12 cellular contexts compared by ENCODE assay signal in genomic region chr20:46954490-46955038, GRCh38. TPM values are rescaled to one million over a fixed set of nuclear protein-coding genes. Genes with fewer than 3 reads are reported as not detected.
A peak's percentile ranks its signal among the peaks of the same experiment; 100 is the strongest.
DNase-seq lines count a peak whose midpoint lies in the region; ATAC-seq and TF ChIP-seq lines count a peak whose summit lies in the region.
"Had no signal": no experiment of that assay in that cellular context is flagged by ENCODE, and none has a peak within 500 bp of the region (broad histone marks: within the 10 kb centered on the region; RNA-seq: fewer than 3 reads in every experiment).

No MANE protein-coding gene starts in this region.

- in situ Hi-C loops in IMR-90 (cut with MboI; ENCODE audit: low sequenced_read_pairs), result no loop called here
- in situ Hi-C loops in brain microvascular endothelial cell (cut with HindIII; ENCODE audit: low pct_ligation_motif_present, low sequenced_read_pairs), result no loop called here

- no peaks in the 10 kb centered on the region for H3K36me3 Mint-ChIP-seq in activated naive CD8-positive, alpha-beta T cell treated with anti-CD3 and anti-CD28 coated beads for 36 hours
- H3K36me3 Mint-ChIP-seq: CD4-positive, alpha-beta memory T cell had no signal

- BruUV-seq in IMR-90 (replicated peaks; lab: Mats Ljungman, UMichigan), result no TSS peak

- peak overlapping the region; percentile 25; the same call in 1 of the 2 replicates for H3K9ac ChIP-seq in IMR-90 (ENCODE audit: low read depth, low read length)
- H3K9ac ChIP-seq in mesenchymal stem cell (ENCODE audit: low read length), result no peak overlapping the region

- peak overlapping the region; percentile 75; the same call in 1 of the 2 replicates for H2AK5ac ChIP-seq in IMR-90 (ENCODE audit: low read depth, low read length)
- no peak overlapping the region for H2AK5ac ChIP-seq in mesenchymal stem cell (ENCODE audit: low read length, severe bottlenecking)

- peaks cover 3% of the 10 kb centered on the region; the same call in 1 of the 2 replicates for H3K9me3 ChIP-seq in IMR-90 (ENCODE audit: control insufficient read depth, insufficient read depth, low read length)
- peaks cover 7% of the 10 kb centered on the region for H3K9me3 ChIP-seq in mesenchymal stem cell (ENCODE audit: control insufficient read depth, low read length)

- peaks cover 6% of the 10 kb centered on the region for H3K4me1 Mint-ChIP-seq in activated naive CD8-positive, alpha-beta T cell treated with anti-CD3 and anti-CD28 coated beads for 36 hours

- POLR2A ChIA-PET in IMR-90 (lab: Charles Lee; ENCODE audit: unreplicated experiment), result no interaction called here

- peak; percentile 28; the same call in 1 of the 2 replicates for TF ChIP-seq RAD21 in IMR-90 (IDR thresholded peaks at IDR 0.05; ENCODE audit: low read length)

- H2AK9ac ChIP-seq in IMR-90 (replicated peaks; ENCODE audit: low read depth, low read length, poor library complexity), result peak overlapping the region; percentile 7

- H4K8ac ChIP-seq in IMR-90 (ENCODE audit: low read depth in 2 of 2, low read length in 2 of 2), result peak overlapping the region; percentile 2 to 85; a peak in 2 of 4 replicates
- no peak overlapping the region for H4K8ac ChIP-seq in mesenchymal stem cell (ENCODE audit: low read length)

- peak overlapping the region; percentile 92 for H2BK120ac ChIP-seq in IMR-90 (ENCODE audit: low read depth, low read length)
- H2BK120ac ChIP-seq in mesenchymal stem cell (ENCODE audit: low read depth, low read length), result no peak overlapping the region

- H2BK5ac ChIP-seq in IMR-90 (ENCODE audit: low read depth, low read length, poor library complexity, severe bottlenecking) (peak overlapping the region; percentile 85), mesenchymal stem cell (ENCODE audit: low read depth, low read length, poor library complexity, severe bottlenecking) (no peak overlapping the region)

- H3K56ac ChIP-seq in IMR-90 (ENCODE audit: extremely low read depth, insufficient read depth, low read length), result peak overlapping the region; percentile 85

- H3K18ac ChIP-seq in IMR-90 (ENCODE audit: low read depth, low read length), result peak overlapping the region; percentile 79
- H3K18ac ChIP-seq in mesenchymal stem cell (ENCODE audit: low read depth in 1 of 2, low read length in 2 of 2), result no peak overlapping the region

- dilution Hi-C loops in IMR-90 (cut with HindIII; ENCODE audit: low sequenced_read_pairs, unreplicated experiment), result no loop called here

- H2BK15ac ChIP-seq in IMR-90 (ENCODE audit: low read depth, low read length) (peak overlapping the region; percentile 76; the same call in 2 of the 3 replicates), mesenchymal stem cell (ENCODE audit: low read depth, poor library complexity, severe bottlenecking) (no peak overlapping the region)

- CTCF ChIA-PET in IMR-90 (lab: Yijun Ruan, JAX), result interaction anchor here (0.5 kb wide), 1 partner anchor 65 kb away, joined by 3 read pairs; no protein-coding TSS in a partner anchor

- H3K79me1 ChIP-seq in IMR-90 (ENCODE audit: low read depth in 1 of 2, low read length in 2 of 2), result peaks cover 0 to 23% of the 10 kb centered on the region in 2 experiments; a peak in 3 of 4 replicates
- no peaks in the 10 kb centered on the region for H3K79me1 ChIP-seq in mesenchymal stem cell (replicated peaks; ENCODE audit: low read length, poor library complexity, severe bottlenecking)

- peaks cover 18% of the 10 kb centered on the region for H3K9me1 ChIP-seq in IMR-90 (ENCODE audit: insufficient read depth, low read length)

- peak; percentile 50 for ATAC-seq in IMR-90 (ENCODE audit: low read depth)
- no peak for ATAC-seq in GM18505 (IDR thresholded peaks at IDR 0.05; ENCODE audit: unreplicated experiment)
- ATAC-seq: SK-N-SH treated with all-trans-retinoic acid at 6 μM for 48 hours had no signal

- H2BK12ac ChIP-seq in mesenchymal stem cell (ENCODE audit: low read length in 2 of 2), result no peak overlapping the region

- H2AFZ ChIP-seq in IMR-90 (replicated peaks; ENCODE audit: low read length, poor library complexity), result peak overlapping the region; percentile 77
- H2AFZ ChIP-seq in mesenchymal stem cell (ENCODE audit: low read depth, low read length), result no peak overlapping the region

- no peak overlapping the region for H3K27ac Mint-ChIP-seq in activated naive CD8-positive, alpha-beta T cell treated with anti-CD3 and anti-CD28 coated beads for 36 hours

- H3K9me3 Mint-ChIP-seq in activated naive CD8-positive, alpha-beta T cell treated with anti-CD3 and anti-CD28 coated beads for 36 hours, result peaks cover 9% of the 10 kb centered on the region

- peaks cover 6% of the 10 kb centered on the region for H3K27me3 Mint-ChIP-seq in activated naive CD8-positive, alpha-beta T cell treated with anti-CD3 and anti-CD28 coated beads for 36 hours

- WGBS in IMR-90 (ENCODE audit: extremely low coverage in 2 of 2, insufficient read length in 1 of 2), 2 experiments, result 0% methylated on average over 2 of the region's 15 CpGs; no CpG with 5 or more reads in 1 of the 2 experiments
- WGBS in mesenchymal stem cell, result 70% methylated on average over 14 of the region's 15 CpGs

- H3K27ac ChIP-seq in IMR-90 (ENCODE audit: insufficient read depth, low read length) (peak overlapping the region; percentile 81), brain microvascular endothelial cell (peak overlapping the region; percentile 78), mesenchymal stem cell (ENCODE audit: low read length, poor library complexity, severe bottlenecking) (no peak overlapping the region)
- H3K27ac ChIP-seq: tibial nerve had no signal

- TF ChIP-seq POLR2A in IMR-90 (IDR thresholded peaks at IDR 0.05; ENCODE audit: low read depth, low read length), result peak; percentile 90
- TF ChIP-seq POLR2A in GM18505 (IDR thresholded peaks at IDR 0.05; ENCODE audit: borderline replicate concordance, extremely low read depth, insufficient read depth, insufficient read length), result no peak

- H3K4ac ChIP-seq in IMR-90 (ENCODE audit: low read depth, low read length) (peak overlapping the region; percentile 88), mesenchymal stem cell (ENCODE audit: low read depth in 1 of 2, low read length in 2 of 2) (no peak overlapping the region)

- peak overlapping the region; percentile 37 for H4K5ac ChIP-seq in IMR-90 (ENCODE audit: low read depth, low read length)

- H3K4me3 Mint-ChIP-seq in activated naive CD8-positive, alpha-beta T cell treated with anti-CD3 and anti-CD28 coated beads for 36 hours, result no peak overlapping the region
- H3K4me3 Mint-ChIP-seq: CD4-positive, alpha-beta memory T cell had no signal

- H4K20me1 ChIP-seq in IMR-90 (ENCODE audit: insufficient read depth, low read length), result peaks cover 9% of the 10 kb centered on the region; the same call in 1 of the 2 replicates

- peak overlapping the region; percentile 57 for H3K23ac ChIP-seq in IMR-90 (ENCODE audit: low read depth, low read length)
- no peak overlapping the region for H3K23ac ChIP-seq in mesenchymal stem cell (ENCODE audit: low read length in 2 of 2)

- H4K91ac ChIP-seq in IMR-90 (ENCODE audit: insufficient read depth, low read depth, low read length) (peak overlapping the region; percentile 63), mesenchymal stem cell (ENCODE audit: low read length) (no peak overlapping the region)

- H3K14ac ChIP-seq in IMR-90 (replicated peaks; ENCODE audit: low read depth, low read length), result peak overlapping the region; percentile 80
- H3K14ac ChIP-seq in mesenchymal stem cell (ENCODE audit: low read length in 2 of 2), result no peak overlapping the region

- H3K27me3 ChIP-seq in IMR-90 (ENCODE audit: control insufficient read depth, insufficient read depth, low read length), result no peaks in the 10 kb centered on the region
- no peaks in the 10 kb centered on the region for H3K27me3 ChIP-seq in brain microvascular endothelial cell (replicated peaks)
- peaks cover 0 to 11% of the 10 kb centered on the region in 2 experiments for H3K27me3 ChIP-seq in mesenchymal stem cell (ENCODE audit: control insufficient read depth in 1 of 2, insufficient read depth in 1 of 2, low read length in 2 of 2)
- H3K27me3 ChIP-seq: tibial nerve had no signal

- DNase-seq in AG09319 (ENCODE audit: extremely low read depth, low read depth) (peak; percentile 59), IMR-90 (peak; percentile 99), brain microvascular endothelial cell (peak; percentile 98), mesenchymal stem cell (peak; percentile 82), NCI-H524 treated with DMSO at 0.1 percent for 48 hours (lab: John Stamatoyannopoulos, UW) (no peak), foreskin melanocyte (no peak)
- DNase-seq in activated naive CD8-positive, alpha-beta T cell treated with anti-CD3 and anti-CD28 coated beads for 36 hours, result no peak
- DNase-seq: CD4-positive, alpha-beta memory T cell; NCI-H226 had no signal

- H3K4me1 ChIP-seq in IMR-90 (ENCODE audit: control insufficient read depth, insufficient read depth, low read length) (peaks cover 22% of the 10 kb centered on the region), mesenchymal stem cell (ENCODE audit: control insufficient read depth, insufficient read depth, low read depth, low read length) (peaks cover 3% of the 10 kb centered on the region)

- H3K36me3 ChIP-seq in IMR-90 (ENCODE audit: control insufficient read depth, insufficient read depth, low read length), result no peaks in the 10 kb centered on the region
- no peaks in the 10 kb centered on the region for H3K36me3 ChIP-seq in brain microvascular endothelial cell (replicated peaks)
- H3K36me3 ChIP-seq in mesenchymal stem cell (ENCODE audit: control insufficient read depth in 1 of 2, insufficient read depth in 2 of 2, low read depth in 1 of 2, low read length in 2 of 2), result no peaks in the 10 kb centered on the region

- peak overlapping the region; percentile 72 for H3K4me2 ChIP-seq in IMR-90 (ENCODE audit: low read depth, low read length)
- H3K4me2 ChIP-seq in mesenchymal stem cell (ENCODE audit: low read length, poor library complexity, severe bottlenecking), result no peak overlapping the region

- intact Hi-C loops in IMR-90 (cut with micrococcal nuclease), result loop anchor here (10.0 kb wide), 1 partner anchor 170 kb away; no protein-coding TSS in a partner anchor

- no peak for TF ChIP-seq CTCF in AG09319 (IDR thresholded peaks at IDR 0.05; ENCODE audit: low read depth, low read length)
- TF ChIP-seq CTCF in IMR-90 (conservative IDR thresholded peaks at IDR 0.05; ENCODE audit: low read depth, low read length), result no peak
- TF ChIP-seq CTCF in brain microvascular endothelial cell (IDR thresholded peaks at IDR 0.05; ENCODE audit: low read depth, low read length, missing control alignments), result no peak

- H2BK20ac ChIP-seq in IMR-90 (ENCODE audit: low read depth, low read length), result peak overlapping the region; percentile 85

- H3K4me3 ChIP-seq in IMR-90 (ENCODE audit: insufficient read depth, low read depth, low read length), result peak overlapping the region; percentile 17; the same call in 1 of the 2 replicates
- peak overlapping the region; percentile 32 for H3K4me3 ChIP-seq in brain microvascular endothelial cell (ENCODE audit: low read depth, low read length)
- no peak overlapping the region for H3K4me3 ChIP-seq in mesenchymal stem cell (ENCODE audit: insufficient read depth in 1 of 2, low read depth in 1 of 2, low read length in 2 of 2)
- H3K4me3 ChIP-seq: tibial nerve had no signal

RNA-seq across cellular contexts. Expression of gene EYA2, which starts 59.9 kb away (rescaled TPM):
- total RNA-seq in IMR-90 (2012; rRNA removed), result 2.3 and 2.5 TPM in 2 replicates
- 5.0 and 5.4 TPM in 2 replicates for polyA plus RNA-seq in IMR-90 (2012; rRNA removed)
- polyA plus RNA-seq in IMR-90 (2012; cell fraction: cytosol; rRNA removed), result 1.8 and 4.5 TPM in 2 replicates
- polyA plus RNA-seq in IMR-90 (2012; cell fraction: nucleus; rRNA removed; ENCODE audit: low replicate concordance), result 3.6 and 4.4 TPM in 2 replicates
- not detected for polyA plus RNA-seq in mesenchymal stem cell (2013, experiment 1 of 2)
- polyA plus RNA-seq in mesenchymal stem cell (2013, experiment 2 of 2), result not detected
- total RNA-seq in activated naive CD8-positive, alpha-beta T cell treated with anti-CD3 and anti-CD28 coated beads for 36 hours, result not detected
- total RNA-seq: CD4-positive, alpha-beta memory T cell had no signal
- polyA plus RNA-seq: CD4-positive, alpha-beta memory T cell had no signal

Comparison
In these comparisons a context has a peak if more than half of its experiments do, and no peak if none do; other contexts are left out.
1. DNase-seq: peak in AG09319 (single experiment), IMR-90 (single experiment), brain microvascular endothelial cell (single experiment) and mesenchymal stem cell (single experiment); none in NCI-H524 treated with DMSO at 0.1 percent for 48 hours (single experiment), foreskin melanocyte (single experiment) and activated naive CD8-positive, alpha-beta T cell treated with anti-CD3 and anti-CD28 coated beads for 36 hours (single experiment).
2. H3K4me3 ChIP-seq: peak in IMR-90 (single experiment) and brain microvascular endothelial cell (single experiment); none in mesenchymal stem cell (0 of 2).